In the genomic region with DNA sequence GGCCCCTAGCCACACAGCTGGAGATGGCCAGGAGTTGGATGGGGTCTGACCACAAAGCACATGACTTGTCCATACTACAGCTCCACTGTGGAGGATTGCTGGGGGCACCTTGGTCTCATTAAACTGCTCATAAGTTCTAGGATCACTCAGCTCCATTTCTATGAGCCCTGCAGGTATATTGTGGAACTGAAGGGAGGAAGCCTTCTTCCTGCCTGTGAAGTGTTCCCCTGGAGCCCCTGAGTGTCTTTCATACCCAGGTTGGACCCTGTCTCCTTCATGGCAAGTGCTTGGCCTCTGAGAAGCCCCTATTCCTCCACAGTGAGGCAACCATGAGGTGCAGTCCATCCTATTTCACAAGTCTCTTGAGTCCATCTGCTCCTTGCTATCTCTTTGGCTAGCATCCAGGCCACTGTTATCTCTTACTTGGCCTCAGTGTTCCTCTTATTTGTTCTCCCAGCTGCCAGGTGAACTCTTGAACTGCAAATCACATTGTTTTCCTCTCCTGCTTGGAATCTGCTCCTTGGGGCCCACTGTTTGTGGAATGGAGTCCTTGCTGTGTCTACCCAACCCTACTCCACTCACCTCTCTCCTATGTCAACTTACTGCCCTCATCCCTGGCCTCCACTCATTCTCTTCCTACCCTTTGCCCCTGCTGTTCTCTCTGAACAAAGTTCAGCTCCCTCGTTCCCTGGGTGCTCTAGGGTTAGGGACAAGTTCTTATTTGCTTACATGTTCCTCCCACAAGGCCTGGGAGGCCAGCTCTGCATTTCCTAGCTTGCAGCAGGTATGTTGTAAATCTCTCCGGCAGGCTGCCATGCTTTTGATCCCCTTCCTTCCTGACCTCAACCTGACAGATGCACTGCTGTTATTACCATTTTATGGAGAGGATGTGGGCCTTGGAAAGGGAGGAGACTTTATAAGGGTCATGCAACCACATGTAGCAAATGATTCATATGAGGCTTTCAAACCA, we compare ENCODE assay signal across 1 cellular context.
TF ChIP-seq lines count a peak whose summit lies in the region.

No MANE protein-coding gene starts in this region.

TF ChIP-seq in HepG2, 621 proteins besides CTCF, POLR2A, EP300 and RAD21 (continued from another document and continues in another):
- TF ChIP-seq, protein P1, sequence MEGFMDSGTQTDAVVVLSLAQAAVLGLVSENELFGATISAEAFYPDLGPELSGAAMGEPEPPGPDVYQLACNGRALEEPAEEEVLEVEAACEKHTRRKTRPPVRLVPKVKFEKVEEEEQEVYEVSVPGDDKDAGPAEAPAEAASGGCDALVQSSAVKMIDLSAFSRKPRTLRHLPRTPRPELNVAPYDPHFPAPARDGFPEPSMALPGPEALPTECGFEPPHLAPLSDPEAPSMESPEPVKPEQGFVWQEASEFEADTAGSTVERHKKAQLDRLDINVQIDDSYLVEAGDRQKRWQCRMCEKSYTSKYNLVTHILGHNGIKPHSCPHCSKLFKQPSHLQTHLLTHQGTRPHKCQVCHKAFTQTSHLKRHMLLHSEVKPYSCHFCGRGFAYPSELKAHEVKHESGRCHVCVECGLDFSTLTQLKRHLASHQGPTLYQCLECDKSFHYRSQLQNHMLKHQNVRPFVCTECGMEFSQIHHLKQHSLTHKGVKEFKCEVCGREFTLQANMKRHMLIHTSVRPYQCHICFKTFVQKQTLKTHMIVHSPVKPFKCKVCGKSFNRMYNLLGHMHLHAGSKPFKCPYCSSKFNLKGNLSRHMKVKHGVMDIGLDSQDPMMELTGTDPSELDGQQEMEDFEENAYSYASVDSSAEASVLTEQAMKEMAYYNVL (CRISPR knock-in tag; IDR thresholded peaks at IDR 0.05; ENCODE audit: borderline replicate concordance) = peak; percentile 99
- TF ChIP-seq MTF1 (CRISPR knock-in tag; IDR thresholded peaks at IDR 0.05) = no peak
- TF ChIP-seq NR2F2 (IDR thresholded peaks at IDR 0.05; ENCODE audit: borderline replicate concordance, low read depth) = peak; percentile 78
- TF ChIP-seq ZNF556 (CRISPR knock-in tag; IDR thresholded peaks at IDR 0.05; ENCODE audit: borderline replicate concordance) = no peak; the same call in 1 of the 2 replicates
- no peak for TF ChIP-seq ZNF441 (CRISPR knock-in tag; IDR thresholded peaks at IDR 0.05; ENCODE audit: borderline replicate concordance)
- no peak; the same call in 1 of the 2 replicates for TF ChIP-seq MXD4 (CRISPR knock-in tag; IDR thresholded peaks at IDR 0.05)
- TF ChIP-seq POGZ (CRISPR knock-in tag; IDR thresholded peaks at IDR 0.05) = peak; percentile 86; the same call in 1 of the 2 replicates
- TF ChIP-seq ZSCAN29 (CRISPR knock-in tag; conservative IDR thresholded peaks at IDR 0.05) = 0 out of 2 replicates have a peak, but pooled peaks have one; percentile 56
- TF ChIP-seq AGO2 (optimal IDR thresholded peaks at IDR 0.05; ENCODE audit: low read depth, low read length) = no peak
- TF ChIP-seq ZNF484 (CRISPR knock-in tag; IDR thresholded peaks at IDR 0.05; ENCODE audit: borderline replicate concordance, low read depth) = no peak
- TF ChIP-seq ZFP82 (CRISPR knock-in tag; IDR thresholded peaks at IDR 0.05; ENCODE audit: borderline replicate concordance) = no peak
- TF ChIP-seq, protein P2, sequence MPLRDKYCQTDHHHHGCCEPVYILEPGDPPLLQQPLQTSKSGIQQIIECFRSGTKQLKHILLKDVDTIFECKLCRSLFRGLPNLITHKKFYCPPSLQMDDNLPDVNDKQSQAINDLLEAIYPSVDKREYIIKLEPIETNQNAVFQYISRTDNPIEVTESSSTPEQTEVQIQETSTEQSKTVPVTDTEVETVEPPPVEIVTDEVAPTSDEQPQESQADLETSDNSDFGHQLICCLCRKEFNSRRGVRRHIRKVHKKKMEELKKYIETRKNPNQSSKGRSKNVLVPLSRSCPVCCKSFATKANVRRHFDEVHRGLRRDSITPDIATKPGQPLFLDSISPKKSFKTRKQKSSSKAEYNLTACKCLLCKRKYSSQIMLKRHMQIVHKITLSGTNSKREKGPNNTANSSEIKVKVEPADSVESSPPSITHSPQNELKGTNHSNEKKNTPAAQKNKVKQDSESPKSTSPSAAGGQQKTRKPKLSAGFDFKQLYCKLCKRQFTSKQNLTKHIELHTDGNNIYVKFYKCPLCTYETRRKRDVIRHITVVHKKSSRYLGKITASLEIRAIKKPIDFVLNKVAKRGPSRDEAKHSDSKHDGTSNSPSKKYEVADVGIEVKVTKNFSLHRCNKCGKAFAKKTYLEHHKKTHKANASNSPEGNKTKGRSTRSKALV (CRISPR knock-in tag; IDR thresholded peaks at IDR 0.05) = no peak
- peak; percentile 99 for TF ChIP-seq HNF4A (CRISPR knock-in tag; IDR thresholded peaks at IDR 0.05)
- TF ChIP-seq MAFF (IDR thresholded peaks at IDR 0.05; ENCODE audit: low read depth, low read length) = 0 out of 2 replicates have a peak, but pooled peaks have one; percentile 1
- peak; percentile 55 for TF ChIP-seq SPEN (CRISPR knock-in tag; IDR thresholded peaks at IDR 0.05; ENCODE audit: low read depth)
- TF ChIP-seq, protein P3, sequence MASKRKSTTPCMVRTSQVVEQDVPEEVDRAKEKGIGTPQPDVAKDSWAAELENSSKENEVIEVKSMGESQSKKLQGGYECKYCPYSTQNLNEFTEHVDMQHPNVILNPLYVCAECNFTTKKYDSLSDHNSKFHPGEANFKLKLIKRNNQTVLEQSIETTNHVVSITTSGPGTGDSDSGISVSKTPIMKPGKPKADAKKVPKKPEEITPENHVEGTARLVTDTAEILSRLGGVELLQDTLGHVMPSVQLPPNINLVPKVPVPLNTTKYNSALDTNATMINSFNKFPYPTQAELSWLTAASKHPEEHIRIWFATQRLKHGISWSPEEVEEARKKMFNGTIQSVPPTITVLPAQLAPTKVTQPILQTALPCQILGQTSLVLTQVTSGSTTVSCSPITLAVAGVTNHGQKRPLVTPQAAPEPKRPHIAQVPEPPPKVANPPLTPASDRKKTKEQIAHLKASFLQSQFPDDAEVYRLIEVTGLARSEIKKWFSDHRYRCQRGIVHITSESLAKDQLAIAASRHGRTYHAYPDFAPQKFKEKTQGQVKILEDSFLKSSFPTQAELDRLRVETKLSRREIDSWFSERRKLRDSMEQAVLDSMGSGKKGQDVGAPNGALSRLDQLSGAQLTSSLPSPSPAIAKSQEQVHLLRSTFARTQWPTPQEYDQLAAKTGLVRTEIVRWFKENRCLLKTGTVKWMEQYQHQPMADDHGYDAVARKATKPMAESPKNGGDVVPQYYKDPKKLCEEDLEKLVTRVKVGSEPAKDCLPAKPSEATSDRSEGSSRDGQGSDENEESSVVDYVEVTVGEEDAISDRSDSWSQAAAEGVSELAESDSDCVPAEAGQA (IDR thresholded peaks at IDR 0.05; ENCODE audit: low read depth) = 0 out of 2 replicates have a peak, but pooled peaks have one; percentile 39
- TF ChIP-seq, protein P3 (CRISPR knock-in tag; IDR thresholded peaks at IDR 0.05; ENCODE audit: borderline replicate concordance) = no peak
- TF ChIP-seq ZNF878 (CRISPR knock-in tag; IDR thresholded peaks at IDR 0.05) = peak; percentile 64; the same call in 1 of the 2 replicates
- 0 out of 2 replicates have a peak, but pooled peaks have one; percentile 39 for TF ChIP-seq ZNF788 (CRISPR knock-in tag; IDR thresholded peaks at IDR 0.05; ENCODE audit: borderline replicate concordance)
- TF ChIP-seq ZNF143 (CRISPR knock-in tag; IDR thresholded peaks at IDR 0.05) = peak; percentile 56; the same call in 1 of the 2 replicates
- peak; percentile 93 for TF ChIP-seq KDM6A (CRISPR knock-in tag; IDR thresholded peaks at IDR 0.05; ENCODE audit: low read depth)
- TF ChIP-seq, protein P4, sequence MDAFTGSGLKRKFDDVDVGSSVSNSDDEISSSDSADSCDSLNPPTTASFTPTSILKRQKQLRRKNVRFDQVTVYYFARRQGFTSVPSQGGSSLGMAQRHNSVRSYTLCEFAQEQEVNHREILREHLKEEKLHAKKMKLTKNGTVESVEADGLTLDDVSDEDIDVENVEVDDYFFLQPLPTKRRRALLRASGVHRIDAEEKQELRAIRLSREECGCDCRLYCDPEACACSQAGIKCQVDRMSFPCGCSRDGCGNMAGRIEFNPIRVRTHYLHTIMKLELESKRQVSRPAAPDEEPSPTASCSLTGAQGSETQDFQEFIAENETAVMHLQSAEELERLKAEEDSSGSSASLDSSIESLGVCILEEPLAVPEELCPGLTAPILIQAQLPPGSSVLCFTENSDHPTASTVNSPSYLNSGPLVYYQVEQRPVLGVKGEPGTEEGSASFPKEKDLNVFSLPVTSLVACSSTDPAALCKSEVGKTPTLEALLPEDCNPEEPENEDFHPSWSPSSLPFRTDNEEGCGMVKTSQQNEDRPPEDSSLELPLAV (CRISPR knock-in tag; conservative IDR thresholded peaks at IDR 0.05; ENCODE audit: low read depth) = no peak
- no peak for TF ChIP-seq ZNF850 (CRISPR knock-in tag; conservative IDR thresholded peaks at IDR 0.05)
- TF ChIP-seq ZNF652 (CRISPR knock-in tag; IDR thresholded peaks at IDR 0.05; ENCODE audit: borderline replicate concordance, low read depth) = 0 out of 2 replicates have a peak, but pooled peaks have one; percentile 16
- no peak for TF ChIP-seq NFE2L1 (CRISPR knock-in tag; IDR thresholded peaks at IDR 0.05; ENCODE audit: borderline replicate concordance)
- TF ChIP-seq RORA (CRISPR knock-in tag; IDR thresholded peaks at IDR 0.05) = no peak
- TF ChIP-seq NONO (IDR thresholded peaks at IDR 0.05) = no peak
- peak; percentile 74 for TF ChIP-seq NONO (CRISPR knock-in tag; conservative IDR thresholded peaks at IDR 0.05)
- peak; percentile 57; the same call in 1 of the 2 replicates for TF ChIP-seq ZBTB7B (CRISPR knock-in tag; IDR thresholded peaks at IDR 0.05)
- TF ChIP-seq ZNF563 (CRISPR knock-in tag; IDR thresholded peaks at IDR 0.05) = no peak
- TF ChIP-seq, protein P5, sequence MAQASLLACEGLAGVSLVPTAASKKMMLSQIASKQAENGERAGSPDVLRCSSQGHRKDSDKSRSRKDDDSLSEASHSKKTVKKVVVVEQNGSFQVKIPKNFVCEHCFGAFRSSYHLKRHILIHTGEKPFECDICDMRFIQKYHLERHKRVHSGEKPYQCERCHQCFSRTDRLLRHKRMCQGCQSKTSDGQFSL (CRISPR knock-in tag; IDR thresholded peaks at IDR 0.05) = 0 out of 2 replicates have a peak, but pooled peaks have one; percentile 36
- TF ChIP-seq, protein P6, sequence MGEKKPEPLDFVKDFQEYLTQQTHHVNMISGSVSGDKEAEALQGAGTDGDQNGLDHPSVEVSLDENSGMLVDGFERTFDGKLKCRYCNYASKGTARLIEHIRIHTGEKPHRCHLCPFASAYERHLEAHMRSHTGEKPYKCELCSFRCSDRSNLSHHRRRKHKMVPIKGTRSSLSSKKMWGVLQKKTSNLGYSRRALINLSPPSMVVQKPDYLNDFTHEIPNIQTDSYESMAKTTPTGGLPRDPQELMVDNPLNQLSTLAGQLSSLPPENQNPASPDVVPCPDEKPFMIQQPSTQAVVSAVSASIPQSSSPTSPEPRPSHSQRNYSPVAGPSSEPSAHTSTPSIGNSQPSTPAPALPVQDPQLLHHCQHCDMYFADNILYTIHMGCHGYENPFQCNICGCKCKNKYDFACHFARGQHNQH (CRISPR knock-in tag; IDR thresholded peaks at IDR 0.05) = peak; percentile 74; the same call in 1 of the 2 replicates
- peak; percentile 79; the same call in 1 of the 2 replicates for TF ChIP-seq ZNF772 (CRISPR knock-in tag; IDR thresholded peaks at IDR 0.05)
- TF ChIP-seq, protein P7, sequence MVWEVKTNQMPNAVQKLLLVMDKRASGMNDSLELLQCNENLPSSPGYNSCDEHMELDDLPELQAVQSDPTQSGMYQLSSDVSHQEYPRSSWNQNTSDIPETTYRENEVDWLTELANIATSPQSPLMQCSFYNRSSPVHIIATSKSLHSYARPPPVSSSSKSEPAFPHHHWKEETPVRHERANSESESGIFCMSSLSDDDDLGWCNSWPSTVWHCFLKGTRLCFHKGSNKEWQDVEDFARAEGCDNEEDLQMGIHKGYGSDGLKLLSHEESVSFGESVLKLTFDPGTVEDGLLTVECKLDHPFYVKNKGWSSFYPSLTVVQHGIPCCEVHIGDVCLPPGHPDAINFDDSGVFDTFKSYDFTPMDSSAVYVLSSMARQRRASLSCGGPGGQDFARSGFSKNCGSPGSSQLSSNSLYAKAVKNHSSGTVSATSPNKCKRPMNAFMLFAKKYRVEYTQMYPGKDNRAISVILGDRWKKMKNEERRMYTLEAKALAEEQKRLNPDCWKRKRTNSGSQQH (CRISPR knock-in tag; IDR thresholded peaks at IDR 0.05; ENCODE audit: low read depth) = no peak
- TF ChIP-seq FOXA1 (IDR thresholded peaks at IDR 0.05) = peak; percentile 38; the same call in 1 of the 2 replicates
- TF ChIP-seq FOXA1 (CRISPR knock-in tag; IDR thresholded peaks at IDR 0.05) = peak; percentile 74
- TF ChIP-seq TEAD3 (CRISPR knock-in tag; optimal IDR thresholded peaks at IDR 0.05; ENCODE audit: borderline replicate concordance) = peak; percentile 90
- no peak for TF ChIP-seq ZNF709 (CRISPR knock-in tag; IDR thresholded peaks at IDR 0.05)
- TF ChIP-seq, protein P8, sequence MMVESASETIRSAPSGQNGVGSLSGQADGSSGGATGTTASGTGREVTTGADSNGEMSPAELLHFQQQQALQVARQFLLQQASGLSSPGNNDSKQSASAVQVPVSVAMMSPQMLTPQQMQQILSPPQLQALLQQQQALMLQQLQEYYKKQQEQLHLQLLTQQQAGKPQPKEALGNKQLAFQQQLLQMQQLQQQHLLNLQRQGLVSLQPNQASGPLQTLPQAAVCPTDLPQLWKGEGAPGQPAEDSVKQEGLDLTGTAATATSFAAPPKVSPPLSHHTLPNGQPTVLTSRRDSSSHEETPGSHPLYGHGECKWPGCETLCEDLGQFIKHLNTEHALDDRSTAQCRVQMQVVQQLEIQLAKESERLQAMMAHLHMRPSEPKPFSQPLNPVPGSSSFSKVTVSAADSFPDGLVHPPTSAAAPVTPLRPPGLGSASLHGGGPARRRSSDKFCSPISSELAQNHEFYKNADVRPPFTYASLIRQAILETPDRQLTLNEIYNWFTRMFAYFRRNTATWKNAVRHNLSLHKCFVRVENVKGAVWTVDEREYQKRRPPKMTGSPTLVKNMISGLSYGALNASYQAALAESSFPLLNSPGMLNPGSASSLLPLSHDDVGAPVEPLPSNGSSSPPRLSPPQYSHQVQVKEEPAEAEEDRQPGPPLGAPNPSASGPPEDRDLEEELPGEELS (CRISPR knock-in tag; IDR thresholded peaks at IDR 0.05) = peak; percentile 76
